ENCODE assay signal across 12 cellular contexts in the genomic region with DNA sequence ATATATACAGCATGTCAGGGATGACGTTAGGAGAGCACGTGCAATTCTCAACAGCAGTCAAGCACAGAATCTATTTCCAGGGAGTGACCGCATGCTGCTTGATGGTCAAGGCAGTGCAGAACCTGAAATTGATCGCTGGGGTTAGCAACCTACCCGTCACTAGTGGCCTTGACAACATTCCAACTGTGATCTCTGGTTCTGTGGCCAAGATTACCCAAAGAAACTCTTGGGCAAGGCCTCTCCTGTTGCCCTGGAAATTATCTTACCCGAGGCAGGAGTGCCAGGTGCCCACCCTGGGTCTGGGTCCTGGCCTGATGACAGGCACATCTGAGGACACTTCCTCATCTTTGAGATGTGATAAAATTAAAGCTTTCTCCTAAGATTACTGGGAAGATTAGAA. TPM values are rescaled to one million over a fixed set of nuclear protein-coding genes. Genes with fewer than 3 reads are reported as not detected.
DNase-seq lines count a peak whose midpoint lies in the region; ATAC-seq and TF ChIP-seq lines count a peak whose summit lies in the region.
"Had no signal": no experiment of that assay in that cellular context is flagged by ENCODE, and none has a peak within 500 bp of the region (broad histone marks: within the 10 kb centered on the region; RNA-seq: fewer than 3 reads in every experiment).

No MANE protein-coding gene starts in this region.

- H3K4me2 ChIP-seq in BLaER1 treated with 17β-estradiol and CSF1 and Interleukin-3, amounts not matched to agents 10 nM and 100 nM, result peak overlapping the region; percentile 95 to 100 (median 99)
- no peak overlapping the region for H3K4me2 ChIP-seq in GM23248 (ENCODE audit: unreplicated experiment)

- in situ Hi-C loops in GM23248 (cut with MboI), result no loop called here

- no peaks in the 10 kb centered on the region for H3K9me3 Mint-ChIP-seq in activated naive CD8-positive, alpha-beta T cell treated with anti-CD3 and anti-CD28 coated beads, Interleukin-2, amount 50 U/mL, for 24 hours
- no peaks in the 10 kb centered on the region for H3K9me3 Mint-ChIP-seq in mesothelial cell of epicardium

- no peaks in the 10 kb centered on the region for H3K9me3 ChIP-seq in BLaER1 treated with 17β-estradiol and CSF1 and Interleukin-3, amounts not matched to agents 10 nM and 100 nM (replicated peaks in 1 of 11)
- H3K9me3 ChIP-seq in HUES64 (ENCODE audit: insufficient read depth, low read depth, low read length) (no peaks in the 10 kb centered on the region), GM23248 (ENCODE audit: low read depth) (no peaks in the 10 kb centered on the region)
- H3K9me3 ChIP-seq: tibial artery had no signal

- H3K4me3 Mint-ChIP-seq in activated naive CD8-positive, alpha-beta T cell treated with anti-CD3 and anti-CD28 coated beads, Interleukin-2, amount 50 U/mL, for 24 hours, result peak overlapping the region; percentile 79
- H3K4me3 Mint-ChIP-seq in mesothelial cell of epicardium, result peak overlapping the region; percentile 95

- H3K4me1 ChIP-seq in BLaER1 treated with 17β-estradiol and CSF1 and Interleukin-3, amounts not matched to agents 10 nM and 100 nM, result peaks cover 46 to 82% (median 66%) of the 10 kb centered on the region in 10 experiments
- H3K4me1 ChIP-seq in HUES64 (ENCODE audit: insufficient read depth, low read length) (peaks cover 7% of the 10 kb centered on the region; the same call in 1 of the 2 replicates), GM23248 (ENCODE audit: insufficient read depth) (peaks cover 17% of the 10 kb centered on the region; the same call in 1 of the 2 replicates)

- no peaks in the 10 kb centered on the region for H3K27me3 ChIP-seq in BLaER1 treated with 17β-estradiol and CSF1 and Interleukin-3, amounts not matched to agents 10 nM and 100 nM
- H3K27me3 ChIP-seq in HUES64 (ENCODE audit: insufficient read depth, low read length) (no peaks in the 10 kb centered on the region), GM23248 (replicated peaks; ENCODE audit: insufficient read depth) (no peaks in the 10 kb centered on the region)
- H3K27me3 ChIP-seq: tibial artery had no signal

- peak overlapping the region in 6 of 11 experiments; percentile 75 to 82 (median 78); a peak in 6 of 22 replicates for H3K9ac ChIP-seq in BLaER1 treated with 17β-estradiol and CSF1 and Interleukin-3, amounts not matched to agents 10 nM and 100 nM
- no peak overlapping the region for H3K9ac ChIP-seq in HUES64 (ENCODE audit: low read depth, low read length)
- H3K9ac ChIP-seq in GM23248, result no peak overlapping the region

- H4K20me1 ChIP-seq in BLaER1 treated with 17β-estradiol and CSF1 and Interleukin-3, amounts not matched to agents 10 nM and 100 nM, result peaks cover 0 to 68% (median 47%) of the 10 kb centered on the region in 11 experiments; a peak in 20 of 22 replicates
- no peaks in the 10 kb centered on the region for H4K20me1 ChIP-seq in GM23248 (ENCODE audit: insufficient read depth)

- no peak for ATAC-seq in activated naive CD8-positive, alpha-beta T cell treated with anti-CD3 and anti-CD28 coated beads, Interleukin-2, amount 50 U/mL, for 24 hours
- ATAC-seq: left cardiac atrium had no signal

- WGBS in HUES64, result 94% methylated on average over 6 of the region's 6 CpGs
- 53 to 64% methylated on average over 6 of the region's 6 CpGs for WGBS in GM23248 (ENCODE audit: low coverage in 1 of 2, low lambda C conversion rate in 2 of 2, missing lambda C conversion rate in 2 of 2), 2 experiments

- H3K79me2 ChIP-seq in GM23248 (ENCODE audit: insufficient read depth), result peaks cover 18% of the 10 kb centered on the region

- H3K27ac ChIP-seq in BLaER1 treated with 17β-estradiol and CSF1 and Interleukin-3, amounts not matched to agents 10 nM and 100 nM, result no peak overlapping the region
- H3K27ac ChIP-seq in HUES64 (ENCODE audit: low read depth, low read length) (no peak overlapping the region), GM23248 (no peak overlapping the region)

- no peak for DNase-seq in activated naive CD8-positive, alpha-beta T cell treated with anti-CD3 and anti-CD28 coated beads, Interleukin-2, amount 50 U/mL, for 24 hours
- DNase-seq in mesothelial cell of epicardium (ENCODE audit: low spot score in 2 of 2, unreplicated experiment in 2 of 2), result no peak
- DNase-seq in Kasumi-1 (lab: John Stamatoyannopoulos, UW), result no peak
- DNase-seq in GM20000 (ENCODE audit: low spot score), result no peak
- DNase-seq in GM19238 (ENCODE audit: insufficient read length, low spot score), result no peak
- DNase-seq in GM23248, result no peak
- DNase-seq: cerebellar nuclear complex, left cardiac atrium, NCI-H1048, tibial artery had no signal

- H3K36me3 Mint-ChIP-seq in activated naive CD8-positive, alpha-beta T cell treated with anti-CD3 and anti-CD28 coated beads, Interleukin-2, amount 50 U/mL, for 24 hours (ENCODE audit: low read depth), result peaks cover 23% of the 10 kb centered on the region
- H3K36me3 Mint-ChIP-seq in mesothelial cell of epicardium, result peaks cover 8% of the 10 kb centered on the region

- H3K4me1 Mint-ChIP-seq in activated naive CD8-positive, alpha-beta T cell treated with anti-CD3 and anti-CD28 coated beads, Interleukin-2, amount 50 U/mL, for 24 hours, result peaks cover 62% of the 10 kb centered on the region
- H3K4me1 Mint-ChIP-seq in mesothelial cell of epicardium, result peaks cover 36% of the 10 kb centered on the region

- H3K9me2 ChIP-seq in GM23248 (ENCODE audit: insufficient read depth), result no peaks in the 10 kb centered on the region

- peak overlapping the region in 1 of 10 experiments; percentile 70; a peak in 1 of 20 replicates for H3K4me3 ChIP-seq in BLaER1 treated with 17β-estradiol and CSF1 and Interleukin-3, amounts not matched to agents 10 nM and 100 nM
- H3K4me3 ChIP-seq in HUES64 (ENCODE audit: low read length), result 0 out of 2 replicates have a peak overlapping the region, but pooled peaks have one; percentile 90
- H3K4me3 ChIP-seq in GM23248, result no peak overlapping the region

- peaks cover 21 to 42% (median 37%) of the 10 kb centered on the region in 11 experiments for H3K36me3 ChIP-seq in BLaER1 treated with 17β-estradiol and CSF1 and Interleukin-3, amounts not matched to agents 10 nM and 100 nM
- H3K36me3 ChIP-seq in HUES64 (ENCODE audit: insufficient read depth, low read length) (peaks cover 28% of the 10 kb centered on the region), GM23248 (ENCODE audit: low read depth) (0 out of 2 replicates have a peak, but pooled peaks cover 7% of the 10 kb centered on the region)

- TF ChIP-seq CTCF in mesothelial cell of epicardium (IDR thresholded peaks at IDR 0.05; ENCODE audit: unreplicated experiment) (no peak), GM20000 (IDR thresholded peaks at IDR 0.05; ENCODE audit: extremely low read depth, missing control alignments) (no peak)

- no peaks in the 10 kb centered on the region for H3K27me3 Mint-ChIP-seq in activated naive CD8-positive, alpha-beta T cell treated with anti-CD3 and anti-CD28 coated beads, Interleukin-2, amount 50 U/mL, for 24 hours
- H3K27me3 Mint-ChIP-seq in mesothelial cell of epicardium (ENCODE audit: low read depth), result peaks cover 2% of the 10 kb centered on the region

- H3F3A ChIP-seq in GM23248 (ENCODE audit: insufficient read depth), result peaks cover 17% of the 10 kb centered on the region

- H3K27ac Mint-ChIP-seq in activated naive CD8-positive, alpha-beta T cell treated with anti-CD3 and anti-CD28 coated beads, Interleukin-2, amount 50 U/mL, for 24 hours, result no peak overlapping the region
- H3K27ac Mint-ChIP-seq in mesothelial cell of epicardium, result peak overlapping the region; percentile 96

- no peak overlapping the region for H2AFZ ChIP-seq in GM23248

RNA-seq across cellular contexts. Expression of gene TM7SF2, which starts 2.2 kb away (rescaled TPM):
- 52.4 TPM for polyA plus RNA-seq in HUES64 (2013, experiment 1 of 2)
- polyA plus RNA-seq in HUES64 (2013, experiment 2 of 2), result 60.2 TPM
- total RNA-seq in mesothelial cell of epicardium, result 73.4 to 75.6 TPM (median 74.2 TPM) in 3 replicates
- 0.65 and 0.89 TPM in 2 replicates for total RNA-seq in GM23248 (2014; rRNA removed; shearing (Covaris generic))
- 2.5 and 2.6 TPM in 2 replicates for polyA plus RNA-seq in GM23248 (2016; fragmentation: Nextera tagmentation; extraction: Ambion mirVana)

RNA-seq across cellular contexts. Expression of gene ZNHIT2, which starts 3.7 kb away (rescaled TPM):
- 8.9 TPM for polyA plus RNA-seq in HUES64 (2013, experiment 1 of 2)
- polyA plus RNA-seq in HUES64 (2013, experiment 2 of 2), result 8.5 TPM
- total RNA-seq in mesothelial cell of epicardium, result 6.7 to 7.5 TPM (median 7.3 TPM) in 3 replicates
- 12.3 and 13.2 TPM in 2 replicates for total RNA-seq in GM23248 (2014; rRNA removed; shearing (Covaris generic))
- polyA plus RNA-seq in GM23248 (2016; fragmentation: Nextera tagmentation; extraction: Ambion mirVana), result 15.5 and 15.6 TPM in 2 replicates

RNA-seq across cellular contexts. Expression of gene FAU, which starts 8.1 kb away (rescaled TPM):
- 815 TPM for polyA plus RNA-seq in HUES64 (2013, experiment 1 of 2)
- polyA plus RNA-seq in HUES64 (2013, experiment 2 of 2), result 790 TPM
- total RNA-seq in mesothelial cell of epicardium, result 710 to 765 TPM (median 760 TPM) in 3 replicates
- total RNA-seq in GM23248 (2014; rRNA removed; shearing (Covaris generic)), result 180 and 199 TPM in 2 replicates
- 342 and 365 TPM in 2 replicates for polyA plus RNA-seq in GM23248 (2016; fragmentation: Nextera tagmentation; extraction: Ambion mirVana)

RNA-seq across cellular contexts. Expression of gene MRPL49, which starts 8.3 kb away (rescaled TPM):
- 53.0 TPM for polyA plus RNA-seq in HUES64 (2013, experiment 1 of 2)
- 44.4 TPM for polyA plus RNA-seq in HUES64 (2013, experiment 2 of 2)
- total RNA-seq in mesothelial cell of epicardium, result 41.3 to 45.3 TPM (median 43.8 TPM) in 3 replicates
- total RNA-seq in GM23248 (2014; rRNA removed; shearing (Covaris generic)), result 65.6 and 78.4 TPM in 2 replicates
- 48.6 and 53.3 TPM in 2 replicates for polyA plus RNA-seq in GM23248 (2016; fragmentation: Nextera tagmentation; extraction: Ambion mirVana)

RNA-seq across cellular contexts. Expression of gene VPS51, which starts 17.8 kb away (rescaled TPM):
- 65.5 TPM for polyA plus RNA-seq in HUES64 (2013, experiment 1 of 2)
- polyA plus RNA-seq in HUES64 (2013, experiment 2 of 2), result 55.0 TPM
- total RNA-seq in mesothelial cell of epicardium, result 95.7 to 114 TPM (median 113 TPM) in 3 replicates
- total RNA-seq in GM23248 (2014; rRNA removed; shearing (Covaris generic)), result 285 and 339 TPM in 2 replicates
- polyA plus RNA-seq in GM23248 (2016; fragmentation: Nextera tagmentation; extraction: Ambion mirVana), result 30.7 and 37.1 TPM in 2 replicates

Comparison
In these comparisons a context has a peak if more than half of its experiments do, and no peak if none do; other contexts are left out.
1. H3K9ac ChIP-seq: peak in BLaER1 treated with 17β-estradiol and CSF1 and Interleukin-3, amounts not matched to agents 10 nM and 100 nM (6 of 11); none in HUES64 (single experiment) and GM23248 (single experiment).
2. RNA of gene TM7SF2, which starts 2.2 kb away (total RNA-seq): 73.4 to 75.6 TPM in mesothelial cell of epicardium; 0.65 to 0.89 TPM in GM23248; every median in the first group is over 10 times any median in the second.